13 cellular contexts compared by ENCODE assay signal in genomic region chr20:36238760-36239159, GRCh38. TPM values are rescaled to one million over a fixed set of nuclear protein-coding genes. Genes with fewer than 3 reads are reported as not detected.
DNase-seq lines count a peak whose midpoint lies in the region; ATAC-seq and TF ChIP-seq lines count a peak whose summit lies in the region.
"Had no signal": no experiment of that assay in that cellular context is flagged by ENCODE, and none has a peak within 500 bp of the region (broad histone marks: within the 10 kb centered on the region; RNA-seq: fewer than 3 reads in every experiment).

No MANE protein-coding gene starts in this region.

- DNase-seq in activated naive CD8-positive, alpha-beta T cell treated with anti-CD3 and anti-CD28 coated beads for 36 hours = no peak
- DNase-seq in T-cell (no peak), immature natural killer cell (no peak), glutamatergic neuron (no peak), germinal center (ENCODE audit: low spot score) (no peak)
- DNase-seq: activated CD4-positive, CD25-positive, alpha-beta regulatory T cell; foreskin fibroblast; NCI-H226; pancreas; SHP77; substantia nigra had no signal

- H3K4me3 Mint-ChIP-seq in activated naive CD8-positive, alpha-beta T cell = peak overlapping the region; percentile 79
- no peak overlapping the region for H3K4me3 Mint-ChIP-seq in activated naive CD8-positive, alpha-beta T cell treated with anti-CD3 and anti-CD28 coated beads for 36 hours
- H3K4me3 Mint-ChIP-seq in T-cell = peak overlapping the region; percentile 50 to 55 (median 51)
- H3K4me3 Mint-ChIP-seq in immature natural killer cell = peak overlapping the region; percentile 53 to 69 (median 58)
- H3K4me3 Mint-ChIP-seq in glutamatergic neuron (ENCODE audit: unreplicated experiment) = no peak overlapping the region

- TF ChIP-seq CTCF in glutamatergic neuron (IDR thresholded peaks at IDR 0.05; ENCODE audit: partially characterized antibody, unreplicated experiment) = no peak

- POLR2A ChIA-PET in T-cell (lab: Charles Lee) = interaction anchor here in 1 of 2 donors (0.6 kb wide), 1 partner anchor 475 kb away, joined by 3 read pairs; no protein-coding TSS in a partner anchor

- H3K9me3 Mint-ChIP-seq in activated naive CD8-positive, alpha-beta T cell (ENCODE audit: low read depth) = no peaks in the 10 kb centered on the region
- H3K9me3 Mint-ChIP-seq in activated naive CD8-positive, alpha-beta T cell treated with anti-CD3 and anti-CD28 coated beads for 36 hours = no peaks in the 10 kb centered on the region
- H3K9me3 Mint-ChIP-seq in T-cell = no peaks in the 10 kb centered on the region
- no peaks in the 10 kb centered on the region for H3K9me3 Mint-ChIP-seq in immature natural killer cell
- peaks cover 2% of the 10 kb centered on the region for H3K9me3 Mint-ChIP-seq in glutamatergic neuron (ENCODE audit: unreplicated experiment)

- peaks cover 52% of the 10 kb centered on the region for H3K4me1 Mint-ChIP-seq in activated naive CD8-positive, alpha-beta T cell (ENCODE audit: low read depth)
- H3K4me1 Mint-ChIP-seq in activated naive CD8-positive, alpha-beta T cell treated with anti-CD3 and anti-CD28 coated beads for 36 hours = peaks cover 33% of the 10 kb centered on the region
- H3K4me1 Mint-ChIP-seq in T-cell (peaks cover 39 to 60% (median 55%) of the 10 kb centered on the region in 3 donors), immature natural killer cell (peaks cover 40 to 61% of the 10 kb centered on the region in 2 donors), glutamatergic neuron (ENCODE audit: low read depth, unreplicated experiment) (peaks cover 10% of the 10 kb centered on the region)

- peak overlapping the region; percentile 46 for H3K27ac Mint-ChIP-seq in activated naive CD8-positive, alpha-beta T cell
- H3K27ac Mint-ChIP-seq in activated naive CD8-positive, alpha-beta T cell treated with anti-CD3 and anti-CD28 coated beads for 36 hours = no peak overlapping the region
- H3K27ac Mint-ChIP-seq in T-cell (no peak overlapping the region), immature natural killer cell (peak overlapping the region in 3 of 6 donors; percentile 45 to 54 (median 53)), glutamatergic neuron (ENCODE audit: unreplicated experiment) (no peak overlapping the region)

- no peaks in the 10 kb centered on the region for H3K27me3 Mint-ChIP-seq in activated naive CD8-positive, alpha-beta T cell
- H3K27me3 Mint-ChIP-seq in activated naive CD8-positive, alpha-beta T cell treated with anti-CD3 and anti-CD28 coated beads for 36 hours = no peaks in the 10 kb centered on the region
- H3K27me3 Mint-ChIP-seq in T-cell (no peaks in the 10 kb centered on the region), immature natural killer cell (ENCODE audit: low read depth in 3 of 3) (peaks cover 0 to 4% (median 0%) of the 10 kb centered on the region in 3 donors), glutamatergic neuron (ENCODE audit: unreplicated experiment) (peaks cover 1% of the 10 kb centered on the region)

- H3K36me3 Mint-ChIP-seq in activated naive CD8-positive, alpha-beta T cell = no peaks in the 10 kb centered on the region
- peaks cover 13% of the 10 kb centered on the region for H3K36me3 Mint-ChIP-seq in activated naive CD8-positive, alpha-beta T cell treated with anti-CD3 and anti-CD28 coated beads for 36 hours
- H3K36me3 Mint-ChIP-seq in T-cell (peaks cover 18% of the 10 kb centered on the region), immature natural killer cell (peaks cover 0 to 6% (median 5%) of the 10 kb centered on the region in 3 donors), glutamatergic neuron (ENCODE audit: unreplicated experiment) (no peaks in the 10 kb centered on the region)

- CTCF ChIA-PET in T-cell (lab: Charles Lee) = interaction anchor here in 1 of 2 donors (0.7 kb wide), 1 partner anchor 11 kb away, joined by 3 read pairs; no protein-coding TSS in a partner anchor

- ATAC-seq in T-cell (replicated peaks in 1 of 4) = no peak
- ATAC-seq in HG02642 (IDR thresholded peaks at IDR 0.05; ENCODE audit: poor library complexity, unreplicated experiment) = no peak
- ATAC-seq: pancreas had no signal

RNA-seq across cellular contexts. Expression of gene AAR2, which starts 2.5 kb away (rescaled TPM):
- 10 to 100 TPM; 30.0 to 30.5 TPM for total RNA-seq in activated naive CD8-positive, alpha-beta T cell treated with anti-CD3 and anti-CD28 coated beads for 36 hours
- 10 to 100 TPM; 17.7 to 24.1 (median 23.3) TPM for total RNA-seq in T-cell
- polyA plus RNA-seq in immature natural killer cell = 10 to 100 TPM; 41.5 to 55.9 (median 49.9) TPM
- 19.0 TPM for total RNA-seq in glutamatergic neuron (ENCODE audit: unreplicated experiment)

Comparison
In these comparisons a context has a peak if more than half of its experiments do, and no peak if none do; other contexts are left out.
1. H3K4me3 Mint-ChIP-seq: peak in activated naive CD8-positive, alpha-beta T cell (single experiment), T-cell (3 of 3) and immature natural killer cell (5 of 5); none in activated naive CD8-positive, alpha-beta T cell treated with anti-CD3 and anti-CD28 coated beads for 36 hours (single experiment) and glutamatergic neuron (single experiment).